Comparison of ENCODE assay signal across 9 cellular contexts in the genomic region with DNA sequence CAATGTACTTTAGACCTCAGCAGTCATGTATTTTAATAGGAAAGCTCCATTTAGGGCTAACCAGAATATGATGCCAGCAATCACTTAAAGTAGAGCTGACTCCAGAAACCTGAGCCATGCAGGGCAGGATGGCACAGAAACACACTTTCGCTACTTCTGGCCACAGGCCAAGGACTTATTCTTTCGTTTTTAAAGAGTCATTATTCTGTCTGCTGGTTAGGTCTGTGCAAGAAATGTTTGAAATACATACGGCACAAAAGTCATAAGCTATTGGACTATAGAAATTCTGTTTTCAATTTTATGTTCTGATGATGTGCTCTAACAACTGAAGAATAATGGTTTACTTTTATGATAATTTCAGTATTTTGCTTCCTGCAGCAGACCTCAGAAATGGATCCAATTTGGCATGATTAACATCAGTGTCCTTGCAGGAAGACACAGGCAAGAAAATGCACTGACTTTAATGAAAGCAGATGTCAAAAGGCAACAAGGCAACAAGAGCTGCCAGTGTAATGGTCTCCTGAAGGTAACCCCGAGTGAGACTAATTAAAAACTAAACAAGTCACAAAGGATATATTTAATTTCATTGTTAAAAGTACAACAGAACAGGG.
DNase-seq lines count a peak whose midpoint lies in the region; FAIRE-seq and TF ChIP-seq lines count a peak whose summit lies in the region.
"Had no signal": no experiment of that assay in that cellular context is flagged by ENCODE, and none has a peak within 500 bp of the region (broad histone marks: within the 10 kb centered on the region; RNA-seq: fewer than 3 reads in every experiment).

No MANE protein-coding gene starts in this region.

- no peaks in the 10 kb centered on the region for H3K4me1 Mint-ChIP-seq in activated naive CD4-positive, alpha-beta T cell treated with anti-CD3 and anti-CD28 coated beads, Interleukin-2, amount 10 ng/mL, durations not matched to agents 7 days and 5 days

- H3K9me3 Mint-ChIP-seq in activated naive CD4-positive, alpha-beta T cell treated with anti-CD3 and anti-CD28 coated beads, Interleukin-2, amount 10 ng/mL, durations not matched to agents 7 days and 5 days, result no peaks in the 10 kb centered on the region

- no peak for TF ChIP-seq EP300 in esophagus muscularis mucosa (IDR thresholded peaks at IDR 0.05)
- no peak for TF ChIP-seq EP300 in sigmoid colon (IDR thresholded peaks at IDR 0.05)

- H3K27me3 ChIP-seq in esophagus muscularis mucosa, result no peaks in the 10 kb centered on the region
- no peaks in the 10 kb centered on the region for H3K27me3 ChIP-seq in sigmoid colon

- H3K27me3 Mint-ChIP-seq in activated naive CD4-positive, alpha-beta T cell treated with anti-CD3 and anti-CD28 coated beads, Interleukin-2, amount 10 ng/mL, durations not matched to agents 7 days and 5 days, result no peaks in the 10 kb centered on the region

- H3K4me1 ChIP-seq in esophagus muscularis mucosa (peaks cover 4 to 18% (median 15%) of the 10 kb centered on the region in 4 donors), sigmoid colon (peaks cover 0 to 12% (median 6%) of the 10 kb centered on the region in 4 donors)

- H3K4me3 ChIP-seq in esophagus muscularis mucosa, result peak overlapping the region; percentile 41 to 55 (median 44)
- H3K4me3 ChIP-seq in sigmoid colon, result peak overlapping the region; percentile 17 to 45 (median 30)

- no peaks in the 10 kb centered on the region for H3K36me3 Mint-ChIP-seq in activated naive CD4-positive, alpha-beta T cell treated with anti-CD3 and anti-CD28 coated beads, Interleukin-2, amount 10 ng/mL, durations not matched to agents 7 days and 5 days

- H3K36me3 ChIP-seq in esophagus muscularis mucosa (no peaks in the 10 kb centered on the region), sigmoid colon (no peaks in the 10 kb centered on the region)

- WGBS in esophagus muscularis mucosa, result 15% methylated on average over 4 of the region's 4 CpGs
- 43 to 63% methylated on average over 4 of the region's 4 CpGs for WGBS in sigmoid colon, 2 donors

- CTCF ChIA-PET in activated naive CD4-positive, alpha-beta T cell treated with anti-CD3 and anti-CD28 coated beads, Interleukin-2, amount 10 ng/mL, durations not matched to agents 7 days and 5 days (lab: Charles Lee), result interaction anchor here (1.1 kb wide), 1 partner anchor 181 kb away, joined by 3 read pairs; no protein-coding TSS in a partner anchor

- H3K27ac ChIP-seq in esophagus muscularis mucosa (replicated peaks in 1 of 4) (no peak overlapping the region), sigmoid colon (no peak overlapping the region)

- H3K9me3 ChIP-seq in esophagus muscularis mucosa, result no peaks in the 10 kb centered on the region
- no peaks in the 10 kb centered on the region for H3K9me3 ChIP-seq in sigmoid colon

- DNase-seq in EL (peak; percentile 49), NCI-H446 (lab: John Stamatoyannopoulos, UW) (peak; percentile 69 to 83), esophagus muscularis mucosa (ENCODE audit: extremely low spot score) (no peak), sigmoid colon (no peak), GM12892 (ENCODE audit: insufficient read length) (no peak), SKM-1 treated with dmso at 0.1 percent for 144 hours (lab: John Stamatoyannopoulos, UW; ENCODE audit: unreplicated experiment) (no peak)
- DNase-seq in activated naive CD4-positive, alpha-beta T cell treated with anti-CD3 and anti-CD28 coated beads, Interleukin-2, amount 10 ng/mL, durations not matched to agents 7 days and 5 days, result no peak
- DNase-seq in activated CD8-positive, alpha-beta memory T cell treated with anti-CD3 and anti-CD28 coated beads, Interleukin-2, amount 50 U/mL, for 48 hours, result no peak
- DNase-seq: T1000 had no signal

- FAIRE-seq in GM12892 (lab: Jason Lieb, UNC), result no peak

- TF ChIP-seq POLR2A in esophagus muscularis mucosa (IDR thresholded peaks at IDR 0.05; ENCODE audit: low read depth) (no peak), sigmoid colon (IDR thresholded peaks at IDR 0.05) (no peak), GM12892 (IDR thresholded peaks at IDR 0.05; ENCODE audit: low read depth, low read length) (no peak)

- H3K4me3 Mint-ChIP-seq in activated naive CD4-positive, alpha-beta T cell treated with anti-CD3 and anti-CD28 coated beads, Interleukin-2, amount 10 ng/mL, durations not matched to agents 7 days and 5 days, result no peak overlapping the region

- H3K27ac Mint-ChIP-seq in activated naive CD4-positive, alpha-beta T cell treated with anti-CD3 and anti-CD28 coated beads, Interleukin-2, amount 10 ng/mL, durations not matched to agents 7 days and 5 days, result no peak overlapping the region

- TF ChIP-seq CTCF in esophagus muscularis mucosa (IDR thresholded peaks at IDR 0.05) (no peak), sigmoid colon (IDR thresholded peaks at IDR 0.05) (no peak)

- intact Hi-C loops in esophagus muscularis mucosa (cut with DNase I) (no loop called here), sigmoid colon (cut with DNase I) (no loop called here)

Comparison
In these comparisons a context has a peak if more than half of its experiments do, and no peak if none do; other contexts are left out.
1. DNase-seq: peak in EL (single experiment) and NCI-H446 (2 of 2); none in esophagus muscularis mucosa (single experiment), sigmoid colon (single experiment), GM12892 (single experiment), activated naive CD4-positive, alpha-beta T cell treated with anti-CD3 and anti-CD28 coated beads, Interleukin-2, amount 10 ng/mL, durations not matched to agents 7 days and 5 days (single experiment), activated CD8-positive, alpha-beta memory T cell treated with anti-CD3 and anti-CD28 coated beads, Interleukin-2, amount 50 U/mL, for 48 hours (single experiment) and SKM-1 treated with dmso at 0.1 percent for 144 hours (single experiment).